Comparison of ENCODE assay signal across 1 cellular context in genomic region chr13:100510208-100510997, GRCh38.
A peak's percentile ranks its signal among the peaks of the same experiment; 100 is the strongest.
TF ChIP-seq lines count a peak whose summit lies in the region.

No MANE protein-coding gene starts in this region.

TF ChIP-seq in H1, 55 proteins besides CTCF, POLR2A, EP300 and RAD21 (continued from another document):
- peak; percentile 14 for TF ChIP-seq CHD7 (IDR thresholded peaks at IDR 0.05; ENCODE audit: insufficient replicate concordance, low read length)
- TF ChIP-seq SP1 (IDR thresholded peaks at IDR 0.05; ENCODE audit: low read depth, low read length), result 0 out of 2 replicates have a peak, but pooled peaks have one; percentile 39
- TF ChIP-seq MAX (IDR thresholded peaks at IDR 0.05), result no peak
- TF ChIP-seq NANOG (IDR thresholded peaks at IDR 0.05; ENCODE audit: insufficient read depth, low read depth, low read length, poor library complexity, severe bottlenecking), result peak; percentile 92
- TF ChIP-seq EZH2 (IDR thresholded peaks at IDR 0.05; ENCODE audit: low read depth, low read length, severe bottlenecking), result no peak
TF ChIP-seq in H1: peak in this region for 5.
